ENCODE assay signal across 16 cellular contexts in genomic region chr4:11618666-11619282, GRCh38.
DNase-seq lines count a peak whose midpoint lies in the region; ATAC-seq and TF ChIP-seq lines count a peak whose summit lies in the region.
"Had no signal": no experiment of that assay in that cellular context is flagged by ENCODE, and none has a peak within 500 bp of the region (broad histone marks: within the 10 kb centered on the region; RNA-seq: fewer than 3 reads in every experiment).

No MANE protein-coding gene starts in this region.

- H3K27me3 ChIP-seq in PC-9 (ENCODE audit: insufficient read depth, low read depth) = no peaks in the 10 kb centered on the region
- H3K27me3 ChIP-seq in stomach = no peaks in the 10 kb centered on the region
- H3K27me3 ChIP-seq: foreskin keratinocyte, MG63 had no signal

- 35 to 74% (median 61%) methylated on average over 2 of the region's 2 CpGs for WGBS in stomach, 5 donors

- H3K9me3 ChIP-seq in PC-9 (ENCODE audit: insufficient read depth, low read depth) (peaks cover 4% of the 10 kb centered on the region), stomach (no peaks in the 10 kb centered on the region)
- H3K9me3 ChIP-seq: MG63 had no signal

- TF ChIP-seq EP300 in stomach (IDR thresholded peaks at IDR 0.05) = no peak

- H2AFZ ChIP-seq in PC-9 = peak overlapping the region; percentile 49

- H3K9me3 Mint-ChIP-seq in activated T-cell treated with anti-CD3 and anti-CD28 coated beads, Interleukin-2, amount 50 U/mL, for 24 hours = no peaks in the 10 kb centered on the region
- H3K9me3 Mint-ChIP-seq: CD8-positive, alpha-beta T cell; effector memory CD8-positive, alpha-beta T cell; T-helper 2 cell treated with Interferon-gamma antibody and Interleukin-4, amounts not matched to agents 5 μg/mL and 100 μg/mL, for 36 hours had no signal

- no peak overlapping the region for H3K4me2 ChIP-seq in PC-9

- POLR2A ChIA-PET in PC-9 (lab: Charles Lee; ENCODE audit: unreplicated experiment) = interaction anchor here (0.6 kb wide), 1 partner anchor 66 kb away, joined by 4 read pairs; no protein-coding TSS in a partner anchor

- H3K36me3 ChIP-seq in PC-9 (ENCODE audit: low read depth) (no peaks in the 10 kb centered on the region), stomach (no peaks in the 10 kb centered on the region)
- H3K36me3 ChIP-seq: MG63 had no signal

- BruUV-seq in PC-9 (replicated peaks; lab: Mats Ljungman, UMichigan) = no TSS peak

- H3K4me3 Mint-ChIP-seq in activated T-cell treated with anti-CD3 and anti-CD28 coated beads, Interleukin-2, amount 50 U/mL, for 24 hours = no peak overlapping the region
- H3K4me3 Mint-ChIP-seq: activated naive CD8-positive, alpha-beta T cell; CD8-positive, alpha-beta T cell; effector memory CD8-positive, alpha-beta T cell; T-helper 2 cell treated with Interferon-gamma antibody and Interleukin-4, amounts not matched to agents 5 μg/mL and 100 μg/mL, for 36 hours had no signal

- no peaks in the 10 kb centered on the region for H3K36me3 Mint-ChIP-seq in activated T-cell treated with anti-CD3 and anti-CD28 coated beads, Interleukin-2, amount 50 U/mL, for 24 hours (ENCODE audit: low read depth)
- H3K36me3 Mint-ChIP-seq: activated naive CD8-positive, alpha-beta T cell; CD8-positive, alpha-beta T cell had no signal

- H3K27ac ChIP-seq in PC-9 (peak overlapping the region; percentile 39; the same call in 1 of the 2 replicates), stomach (peak overlapping the region; percentile 62 to 88 (median 74))
- H3K27ac ChIP-seq: foreskin keratinocyte had no signal

- no peak overlapping the region for H3K27ac Mint-ChIP-seq in activated T-cell treated with anti-CD3 and anti-CD28 coated beads, Interleukin-2, amount 50 U/mL, for 24 hours
- H3K27ac Mint-ChIP-seq: activated naive CD8-positive, alpha-beta T cell; CD8-positive, alpha-beta T cell; effector memory CD8-positive, alpha-beta T cell; T-helper 2 cell treated with Interferon-gamma antibody and Interleukin-4, amounts not matched to agents 5 μg/mL and 100 μg/mL, for 36 hours had no signal

- H3F3A ChIP-seq in PC-9 (ENCODE audit: insufficient read depth, low read depth) = peaks cover 16% of the 10 kb centered on the region

- no peak for TF ChIP-seq POLR2A in stomach (IDR thresholded peaks at IDR 0.05)

- H3K79me2 ChIP-seq in PC-9 (ENCODE audit: low read depth) = no peaks in the 10 kb centered on the region

- H3K9me2 ChIP-seq in PC-9 (ENCODE audit: insufficient read depth) = no peaks in the 10 kb centered on the region

- TF ChIP-seq CTCF in PC-9 (conservative IDR thresholded peaks at IDR 0.05) (no peak), stomach (IDR thresholded peaks at IDR 0.05) (no peak)

- ATAC-seq in left colon (peak; percentile 89), HG02970 (IDR thresholded peaks at IDR 0.05; ENCODE audit: low FRiP score, unreplicated experiment) (no peak), GM18861 (IDR thresholded peaks at IDR 0.05; ENCODE audit: unreplicated experiment) (no peak)
- ATAC-seq: CD8-positive, alpha-beta T cell; effector memory CD8-positive, alpha-beta T cell; foreskin keratinocyte had no signal

- CTCF ChIA-PET in PC-9 (lab: Charles Lee) = no interaction called here

- H3K4me3 ChIP-seq in PC-9 (no peak overlapping the region), stomach (no peak overlapping the region)
- H3K4me3 ChIP-seq: MG63 had no signal

- H4K20me1 ChIP-seq in PC-9 (ENCODE audit: insufficient read depth) = no peaks in the 10 kb centered on the region

- no peaks in the 10 kb centered on the region for H3K4me1 Mint-ChIP-seq in activated T-cell treated with anti-CD3 and anti-CD28 coated beads, Interleukin-2, amount 50 U/mL, for 24 hours (ENCODE audit: low read depth)

- intact Hi-C loops in PC-9 (cut with micrococcal nuclease; ENCODE audit: unreplicated experiment) = no loop called here
- intact Hi-C loops in left colon (cut with DNase I, micrococcal nuclease) = no loop called here
- intact Hi-C loops in stomach (cut with DNase I; ENCODE audit: low total_unique reads) = no loop called here

- no peaks in the 10 kb centered on the region for H3K27me3 Mint-ChIP-seq in activated T-cell treated with anti-CD3 and anti-CD28 coated beads, Interleukin-2, amount 50 U/mL, for 24 hours
- H3K27me3 Mint-ChIP-seq: activated naive CD8-positive, alpha-beta T cell; effector memory CD8-positive, alpha-beta T cell had no signal

- H3K4me1 ChIP-seq in PC-9 (replicated peaks; ENCODE audit: insufficient read depth) (peaks cover 36% of the 10 kb centered on the region), stomach (peaks cover 0 to 20% (median 9%) of the 10 kb centered on the region in 4 donors)

- DNase-seq in SKM-1 treated with dmso at 0.1 percent for 144 hours (lab: John Stamatoyannopoulos, UW; ENCODE audit: unreplicated experiment) (peak; percentile 31), SKM-1 (lab: John Stamatoyannopoulos, UW; ENCODE audit: unreplicated experiment) (no peak), PC-9 (no peak), left colon (no peak), stomach (no peak)
- DNase-seq in activated T-cell treated with anti-CD3 and anti-CD28 coated beads, Interleukin-2, amount 50 U/mL, for 24 hours = no peak
- DNase-seq: activated CD4-positive, alpha-beta T cell treated with anti-CD3 and anti-CD28 coated beads for 4 hours; CD8-positive, alpha-beta T cell; effector memory CD8-positive, alpha-beta T cell; foreskin keratinocyte; MG63; NCI-H82 had no signal
